ENCODE assay signal across 27 cellular contexts in genomic region chr10:46239999-46240683, GRCh38. TPM values are rescaled to one million over a fixed set of nuclear protein-coding genes. Genes with fewer than 3 reads are reported as not detected.
DNase-seq lines count a peak whose midpoint lies in the region; ATAC-seq and TF ChIP-seq lines count a peak whose summit lies in the region.
"Had no signal": no experiment of that assay in that cellular context is flagged by ENCODE, and none has a peak within 500 bp of the region (broad histone marks: within the 10 kb centered on the region; RNA-seq: fewer than 3 reads in every experiment).

No MANE protein-coding gene starts in this region.

- H3K4ac ChIP-seq in H9 (ENCODE audit: low read depth, low read length), result no peak overlapping the region

- H3K27ac ChIP-seq in H9 (ENCODE audit: insufficient read length, low read depth, low read length), result no peak overlapping the region
- H3K27ac ChIP-seq in SJCRH30, result no peak overlapping the region
- H3K27ac ChIP-seq: dorsolateral prefrontal cortex, neural progenitor cell, right lobe of liver had no signal

- no peak overlapping the region for H4K8ac ChIP-seq in H9 (replicated peaks; ENCODE audit: insufficient read length, low read depth, low read length)

- peaks cover 22% of the 10 kb centered on the region for H3K9me3 Mint-ChIP-seq in activated naive CD8-positive, alpha-beta T cell treated with anti-CD3 and anti-CD28 coated beads, Interleukin-2, amount 50 U/mL, for 24 hours
- peaks cover 22% of the 10 kb centered on the region for H3K9me3 Mint-ChIP-seq in activated naive CD8-positive, alpha-beta T cell treated with anti-CD3 and anti-CD28 coated beads for 36 hours
- H3K9me3 Mint-ChIP-seq in H9, result no peaks in the 10 kb centered on the region; a peak in 2 of 5 replicates
- H3K9me3 Mint-ChIP-seq in progenitor cell of endocrine pancreas (ENCODE audit: low read depth), result peaks cover 11% of the 10 kb centered on the region

- H2BK12ac ChIP-seq in H9 (ENCODE audit: insufficient read length, low read depth, low read length), result no peak overlapping the region

- no peaks in the 10 kb centered on the region for H3K9me3 ChIP-seq in H9 (ENCODE audit: control insufficient read depth, low read depth, low read length)
- no peaks in the 10 kb centered on the region for H3K9me3 ChIP-seq in SJCRH30 (replicated peaks)
- H3K9me3 ChIP-seq: right lobe of liver had no signal

- no peak for ATAC-seq in activated naive CD8-positive, alpha-beta T cell treated with anti-CD3 and anti-CD28 coated beads, Interleukin-2, amount 50 U/mL, for 24 hours
- no peak for ATAC-seq in GM21515 (IDR thresholded peaks at IDR 0.05; ENCODE audit: unreplicated experiment)

- peaks cover 12% of the 10 kb centered on the region for H3K4me1 Mint-ChIP-seq in activated naive CD8-positive, alpha-beta T cell treated with anti-CD3 and anti-CD28 coated beads, Interleukin-2, amount 50 U/mL, for 24 hours
- H3K4me1 Mint-ChIP-seq in activated naive CD8-positive, alpha-beta T cell treated with anti-CD3 and anti-CD28 coated beads for 36 hours, result peaks cover 22% of the 10 kb centered on the region
- no peaks in the 10 kb centered on the region for H3K4me1 Mint-ChIP-seq in H9
- no peaks in the 10 kb centered on the region for H3K4me1 Mint-ChIP-seq in progenitor cell of endocrine pancreas (ENCODE audit: low read depth)
- H3K4me1 Mint-ChIP-seq: memory B cell, neural progenitor cell had no signal

- no peak overlapping the region for H3K9ac ChIP-seq in H9 (ENCODE audit: extremely low read depth, insufficient read length, low read length)
- H3K9ac ChIP-seq: neural progenitor cell had no signal

- H3K79me1 ChIP-seq in H9 (ENCODE audit: insufficient read depth, low read depth, low read length, poor library complexity, severe bottlenecking), result no peaks in the 10 kb centered on the region

- H3K23me2 ChIP-seq in H9 (ENCODE audit: insufficient read length, low read depth, low read length, poor library complexity, severe bottlenecking), result no peaks in the 10 kb centered on the region

- H4K5ac ChIP-seq in H9 (ENCODE audit: insufficient read length, low read depth, low read length), result no peak overlapping the region

- no peaks in the 10 kb centered on the region for H3K4me1 ChIP-seq in H9 (ENCODE audit: insufficient read depth, low read length)
- H3K4me1 ChIP-seq in SJCRH30, result no peaks in the 10 kb centered on the region
- H3K4me1 ChIP-seq: HAP-1, neural progenitor cell, right lobe of liver had no signal

- H2AK5ac ChIP-seq in H9 (ENCODE audit: insufficient read length, low read length), result no peak overlapping the region

- H3K4me3 ChIP-seq in SJCRH30, result no peak overlapping the region
- H3K4me3 ChIP-seq: dorsolateral prefrontal cortex, HAP-1, neural progenitor cell, right lobe of liver had no signal

- no peaks in the 10 kb centered on the region for H3K27me3 ChIP-seq in H9 (ENCODE audit: insufficient read depth, low read length)
- no peaks in the 10 kb centered on the region for H3K27me3 ChIP-seq in SJCRH30
- H3K27me3 ChIP-seq: neural progenitor cell, right lobe of liver had no signal

- H3K23ac ChIP-seq in H9 (ENCODE audit: insufficient read length, low read depth, low read length), result no peak overlapping the region

- no peak overlapping the region for H4K91ac ChIP-seq in H9 (ENCODE audit: insufficient read length, low read depth, low read length)

- no peaks in the 10 kb centered on the region for H3K27me3 Mint-ChIP-seq in activated naive CD8-positive, alpha-beta T cell treated with anti-CD3 and anti-CD28 coated beads, Interleukin-2, amount 50 U/mL, for 24 hours
- no peaks in the 10 kb centered on the region for H3K27me3 Mint-ChIP-seq in activated naive CD8-positive, alpha-beta T cell treated with anti-CD3 and anti-CD28 coated beads for 36 hours
- H3K27me3 Mint-ChIP-seq in H9 (ENCODE audit: low read depth) (peaks cover 7% of the 10 kb centered on the region; the same call in 1 of the 2 replicates), progenitor cell of endocrine pancreas (peaks cover 19% of the 10 kb centered on the region)

- H2AFZ ChIP-seq in H9 (ENCODE audit: low read length), result no peak overlapping the region
- H2AFZ ChIP-seq: neural progenitor cell had no signal

- DNase-seq in activated naive CD8-positive, alpha-beta T cell treated with anti-CD3 and anti-CD28 coated beads, Interleukin-2, amount 50 U/mL, for 24 hours, result peak; percentile 0
- DNase-seq in activated naive CD8-positive, alpha-beta T cell treated with anti-CD3 and anti-CD28 coated beads for 36 hours, result no peak
- DNase-seq in H9, result peak; percentile 11
- peak; percentile 31 for DNase-seq in ecto neural progenitor cell (ENCODE audit: low spot score)
- DNase-seq in progenitor cell of endocrine pancreas (ENCODE audit: low spot score, unreplicated experiment), result peak; percentile 2
- DNase-seq in SJCRH30, result no peak
- no peak for DNase-seq in mesenteric fat pad (ENCODE audit: low spot score)
- DNase-seq: activated CD4-positive, alpha-beta T cell treated with anti-CD3 and anti-CD28 coated beads, Interleukin-2, amount 50 U/mL, for 4 hours; activated gamma-delta T cell treated with Interleukin-2 at 50 U/mL for 16 hours; DMS 273 treated with DMSO at 0.1 percent for 48 hours; dorsolateral prefrontal cortex; hypothalamus; immature natural killer cell; Karpas-422; NCI-H1436; NCI-H2081 treated with DMSO at 0.1 percent for 48 hours; NCI-H2227 treated with DMSO at 0.1 percent for 48 hours; NCI-H526; NK-92 treated with Interleukin-12 subunit alpha and Interleukin-12 subunit beta, amount 100 ng/mL, for 24 hours; stimulated activated CD4-positive, alpha-beta T cell treated with anti-CD3 and anti-CD28 coated beads, Interleukin-2, amount 100 ng/mL, for 48 hours; T-helper 2 cell; trophoblast cell had no signal

- no peak overlapping the region for H2BK20ac ChIP-seq in H9 (ENCODE audit: low read depth, low read length, poor library complexity, severe bottlenecking)

- WGBS in H9 (ENCODE audit: extremely low coverage, insufficient read length, low lambda C conversion rate), result no CpG with 5 or more reads among the region's 2 CpGs

- no peak overlapping the region for H3K14ac ChIP-seq in H9 (ENCODE audit: insufficient read depth, low read length)

- H3K36me3 ChIP-seq in SJCRH30, result no peaks in the 10 kb centered on the region
- H3K36me3 ChIP-seq: HAP-1, neural progenitor cell, right lobe of liver had no signal

- no peaks in the 10 kb centered on the region for H4K20me1 ChIP-seq in H9 (ENCODE audit: control insufficient read depth, insufficient read depth, insufficient read length)

- no peak overlapping the region for H3K18ac ChIP-seq in H9 (ENCODE audit: insufficient read length, low read depth, low read length)

- no peak for TF ChIP-seq CTCF in H9 (conservative IDR thresholded peaks at IDR 0.05)
- TF ChIP-seq CTCF in progenitor cell of endocrine pancreas (IDR thresholded peaks at IDR 0.05; ENCODE audit: unreplicated experiment), result no peak

- no peak overlapping the region for H3K4me2 ChIP-seq in H9 (ENCODE audit: insufficient read depth, insufficient read length, low read length)
- H3K4me2 ChIP-seq: neural progenitor cell had no signal

- H2BK120ac ChIP-seq in H9 (ENCODE audit: low read depth, low read length, poor library complexity, severe bottlenecking), result no peak overlapping the region

- H2BK15ac ChIP-seq in H9 (ENCODE audit: low read depth, low read length), result no peak overlapping the region

- H3K4me3 Mint-ChIP-seq in activated naive CD8-positive, alpha-beta T cell treated with anti-CD3 and anti-CD28 coated beads, Interleukin-2, amount 50 U/mL, for 24 hours, result no peak overlapping the region
- no peak overlapping the region for H3K4me3 Mint-ChIP-seq in activated naive CD8-positive, alpha-beta T cell treated with anti-CD3 and anti-CD28 coated beads for 36 hours
- no peak overlapping the region for H3K4me3 Mint-ChIP-seq in H9
- no peak overlapping the region for H3K4me3 Mint-ChIP-seq in progenitor cell of endocrine pancreas (ENCODE audit: low read depth)
- H3K4me3 Mint-ChIP-seq: immature natural killer cell, memory B cell, neural progenitor cell had no signal

- H3K36me3 Mint-ChIP-seq in activated naive CD8-positive, alpha-beta T cell treated with anti-CD3 and anti-CD28 coated beads, Interleukin-2, amount 50 U/mL, for 24 hours (ENCODE audit: low read depth), result peaks cover 26% of the 10 kb centered on the region
- H3K36me3 Mint-ChIP-seq in activated naive CD8-positive, alpha-beta T cell treated with anti-CD3 and anti-CD28 coated beads for 36 hours, result peaks cover 35% of the 10 kb centered on the region
- H3K36me3 Mint-ChIP-seq in H9 (ENCODE audit: insufficient read depth in 1 of 3, low read depth in 3 of 3) (no peaks in the 10 kb centered on the region; a peak in 1 of 7 replicates), progenitor cell of endocrine pancreas (ENCODE audit: insufficient read depth) (no peaks in the 10 kb centered on the region)
- H3K36me3 Mint-ChIP-seq: immature natural killer cell, neural progenitor cell had no signal

- no peaks in the 10 kb centered on the region for H3K79me2 ChIP-seq in H9 (ENCODE audit: insufficient read depth, low read length)

- H3K56ac ChIP-seq in H9 (ENCODE audit: insufficient read length, low read depth, low read length), result no peak overlapping the region

- no peak overlapping the region for H3T11ph ChIP-seq in H9 (ENCODE audit: low read length)

- H2BK5ac ChIP-seq in H9 (ENCODE audit: insufficient read length, low read length), result no peak overlapping the region

- no peak overlapping the region for H3K27ac Mint-ChIP-seq in activated naive CD8-positive, alpha-beta T cell treated with anti-CD3 and anti-CD28 coated beads, Interleukin-2, amount 50 U/mL, for 24 hours
- H3K27ac Mint-ChIP-seq in activated naive CD8-positive, alpha-beta T cell treated with anti-CD3 and anti-CD28 coated beads for 36 hours, result no peak overlapping the region
- no peak overlapping the region for H3K27ac Mint-ChIP-seq in H9
- no peak overlapping the region for H3K27ac Mint-ChIP-seq in progenitor cell of endocrine pancreas
- H3K27ac Mint-ChIP-seq: memory B cell, neural progenitor cell had no signal

RNA-seq across cellular contexts. Expression of gene ANTXRL, which starts 46.7 kb away (rescaled TPM):
- total RNA-seq in activated naive CD8-positive, alpha-beta T cell treated with anti-CD3 and anti-CD28 coated beads for 36 hours, result not detected
- total RNA-seq in H9 (2021), result not detected in 2 replicates
- not detected in 2 replicates for total RNA-seq in progenitor cell of endocrine pancreas
- total RNA-seq in SJCRH30 (2014; rRNA removed; shearing (Covaris generic)), result not detected in 2 replicates
- total RNA-seq in mesenteric fat pad, result not detected
- total RNA-seq: right lobe of liver had no signal

Comparison
In these comparisons a context has a peak if more than half of its experiments do, and no peak if none do; other contexts are left out.
1. DNase-seq: peak in activated naive CD8-positive, alpha-beta T cell treated with anti-CD3 and anti-CD28 coated beads, Interleukin-2, amount 50 U/mL, for 24 hours (single experiment), H9 (single experiment), ecto neural progenitor cell (single experiment) and progenitor cell of endocrine pancreas (single experiment); none in activated naive CD8-positive, alpha-beta T cell treated with anti-CD3 and anti-CD28 coated beads for 36 hours (single experiment), SJCRH30 (0 of 2) and mesenteric fat pad (single experiment).